ENCODE assay signal across 7 cellular contexts in the genomic region with DNA sequence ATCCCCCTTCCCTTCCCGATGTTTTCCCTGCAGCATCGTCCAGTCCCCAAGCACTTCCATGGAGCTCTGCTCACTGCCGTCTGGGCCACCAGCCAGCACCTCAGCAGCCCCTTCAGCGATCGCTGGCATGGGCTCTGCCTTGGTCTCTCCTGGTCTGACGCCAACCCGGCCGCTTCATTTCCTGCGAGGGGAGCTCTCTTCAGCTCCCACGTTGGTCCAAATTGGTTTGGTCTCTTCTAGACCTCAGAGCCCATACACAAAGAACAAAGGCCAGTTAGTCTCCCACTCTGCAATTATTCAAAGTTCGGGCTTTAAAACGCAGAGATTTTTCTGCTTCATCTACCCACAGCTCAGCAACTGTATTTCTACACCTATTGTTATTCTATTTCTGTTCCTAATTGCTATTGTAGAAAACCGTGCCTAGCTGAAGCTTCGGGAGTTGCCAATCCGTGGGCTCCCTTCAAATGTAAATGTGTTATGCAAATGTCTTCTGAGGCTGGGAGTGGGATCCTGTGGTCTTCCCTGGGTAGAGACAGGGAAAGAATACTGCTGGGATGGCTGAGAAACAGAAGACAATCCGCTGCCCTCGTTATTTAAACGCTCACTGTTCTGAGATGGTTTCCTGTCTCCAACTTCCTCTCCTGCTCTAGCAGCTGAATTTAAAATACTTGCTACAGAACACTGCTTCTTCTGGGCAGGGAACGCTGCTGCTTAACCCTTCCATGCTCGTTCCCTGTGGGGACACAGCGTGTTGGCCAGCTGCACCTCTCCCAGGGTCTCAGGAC.
DNase-seq lines count a peak whose midpoint lies in the region; ATAC-seq, FAIRE-seq and TF ChIP-seq lines count a peak whose summit lies in the region.

No MANE protein-coding gene starts in this region.

- no peak for ATAC-seq in GM19035 (IDR thresholded peaks at IDR 0.05; ENCODE audit: unreplicated experiment)
- no peak for ATAC-seq in GM18861 (IDR thresholded peaks at IDR 0.05; ENCODE audit: unreplicated experiment)
- ATAC-seq in SK-N-SH treated with all-trans-retinoic acid at 6 μM for 48 hours, result no peak

- no peaks in the 10 kb centered on the region for H3K27me3 ChIP-seq in brain microvascular endothelial cell (replicated peaks)
- no peaks in the 10 kb centered on the region for H3K27me3 ChIP-seq in keratinocyte (ENCODE audit: control insufficient read depth, extremely low read depth, insufficient read depth, low read length)
- H3K27me3 ChIP-seq in subcutaneous abdominal adipose tissue (ENCODE audit: control insufficient read depth in 5 of 5, insufficient read depth in 4 of 5, low read length in 5 of 5), result no peaks in the 10 kb centered on the region

- no peaks in the 10 kb centered on the region for H3K9me3 ChIP-seq in keratinocyte (ENCODE audit: control insufficient read depth, low read depth, low read length)
- no peaks in the 10 kb centered on the region for H3K9me3 ChIP-seq in subcutaneous abdominal adipose tissue (ENCODE audit: control insufficient read depth in 5 of 5, low read length in 5 of 5)

- H3K27ac ChIP-seq in brain microvascular endothelial cell (no peak overlapping the region), keratinocyte (ENCODE audit: control insufficient read depth, insufficient read depth, low read length) (no peak overlapping the region), subcutaneous abdominal adipose tissue (ENCODE audit: low read depth, low read length) (no peak overlapping the region)

- H2AFZ ChIP-seq in keratinocyte (ENCODE audit: control insufficient read depth, low read length), result peak overlapping the region; percentile 60

- dilution Hi-C loops in keratinocyte (cut with MboI; ENCODE audit: extremely low pct_ligation_motif_present, low sequenced_read_pairs), result no loop called here

- H3K36me3 ChIP-seq in brain microvascular endothelial cell (replicated peaks) (no peaks in the 10 kb centered on the region), keratinocyte (ENCODE audit: control insufficient read depth in 2 of 2, extremely low read depth in 1 of 2, insufficient read depth in 2 of 2, low read length in 2 of 2) (no peaks in the 10 kb centered on the region), subcutaneous abdominal adipose tissue (ENCODE audit: control insufficient read depth in 5 of 5, insufficient read depth in 5 of 5, low read length in 5 of 5) (no peaks in the 10 kb centered on the region)

- in situ Hi-C loops in brain microvascular endothelial cell (cut with HindIII; ENCODE audit: low pct_ligation_motif_present, low sequenced_read_pairs), result no loop called here

- peak; percentile 15 for DNase-seq in MV-4-11 (lab: John Stamatoyannopoulos, UW)
- peak; percentile 9 for DNase-seq in brain microvascular endothelial cell
- no peak for DNase-seq in keratinocyte (ENCODE audit: low read depth, low spot score)

- no peaks in the 10 kb centered on the region for H3K4me1 ChIP-seq in keratinocyte (ENCODE audit: control insufficient read depth, extremely low read depth, insufficient read depth, low read length)
- H3K4me1 ChIP-seq in subcutaneous abdominal adipose tissue (ENCODE audit: control insufficient read depth in 5 of 5, insufficient read depth in 5 of 5, low read length in 5 of 5), result peaks cover 0 to 40% (median 33%) of the 10 kb centered on the region in 5 donors

- no peaks in the 10 kb centered on the region for H3K9me1 ChIP-seq in keratinocyte (ENCODE audit: control insufficient read depth, extremely low read depth, insufficient read depth, low read length)

- H4K20me1 ChIP-seq in keratinocyte (ENCODE audit: control insufficient read depth, extremely low read depth, insufficient read depth, low read length), result no peaks in the 10 kb centered on the region

- H3K9ac ChIP-seq in keratinocyte (ENCODE audit: control insufficient read depth, extremely low read depth, insufficient read depth, low read length) (no peak overlapping the region), subcutaneous abdominal adipose tissue (ENCODE audit: low read length in 5 of 5) (peak overlapping the region in 3 of 5 donors; percentile 6 to 71 (median 44))

- H3K4me3 ChIP-seq in brain microvascular endothelial cell (ENCODE audit: low read depth, low read length) (peak overlapping the region; percentile 26), keratinocyte (ENCODE audit: control insufficient read depth in 2 of 3, extremely low read depth in 1 of 3, insufficient read depth in 2 of 3, low read depth in 1 of 3, low read length in 3 of 3) (no peak overlapping the region), subcutaneous abdominal adipose tissue (ENCODE audit: low read depth in 1 of 5, low read length in 5 of 5) (peak overlapping the region; percentile 30 to 77 (median 45))

- TF ChIP-seq CTCF in brain microvascular endothelial cell (IDR thresholded peaks at IDR 0.05; ENCODE audit: low read depth, low read length, missing control alignments) (no peak), keratinocyte (optimal IDR thresholded peaks at IDR 0.05 in 1 of 3, IDR thresholded peaks at IDR 0.05 in 1 of 3, conservative IDR thresholded peaks at IDR 0.05 in 1 of 3; ENCODE audit: extremely low read depth in 1 of 3, insufficient read depth in 2 of 3, low read length in 3 of 3) (no peak)

- no peak for FAIRE-seq in keratinocyte (lab: Jason Lieb, UNC)

- H3K79me2 ChIP-seq in keratinocyte (ENCODE audit: control insufficient read depth, insufficient read depth, low read length), result no peaks in the 10 kb centered on the region

- H3K4me2 ChIP-seq in keratinocyte (ENCODE audit: control insufficient read depth, extremely low read depth, insufficient read depth, low read depth, low read length), result peak overlapping the region; percentile 41

TF ChIP-seq in SK-N-SH treated with all-trans-retinoic acid at 6 μM for 48 hours, 23 proteins besides CTCF, POLR2A, EP300 and RAD21:
- TF ChIP-seq, protein P1, sequence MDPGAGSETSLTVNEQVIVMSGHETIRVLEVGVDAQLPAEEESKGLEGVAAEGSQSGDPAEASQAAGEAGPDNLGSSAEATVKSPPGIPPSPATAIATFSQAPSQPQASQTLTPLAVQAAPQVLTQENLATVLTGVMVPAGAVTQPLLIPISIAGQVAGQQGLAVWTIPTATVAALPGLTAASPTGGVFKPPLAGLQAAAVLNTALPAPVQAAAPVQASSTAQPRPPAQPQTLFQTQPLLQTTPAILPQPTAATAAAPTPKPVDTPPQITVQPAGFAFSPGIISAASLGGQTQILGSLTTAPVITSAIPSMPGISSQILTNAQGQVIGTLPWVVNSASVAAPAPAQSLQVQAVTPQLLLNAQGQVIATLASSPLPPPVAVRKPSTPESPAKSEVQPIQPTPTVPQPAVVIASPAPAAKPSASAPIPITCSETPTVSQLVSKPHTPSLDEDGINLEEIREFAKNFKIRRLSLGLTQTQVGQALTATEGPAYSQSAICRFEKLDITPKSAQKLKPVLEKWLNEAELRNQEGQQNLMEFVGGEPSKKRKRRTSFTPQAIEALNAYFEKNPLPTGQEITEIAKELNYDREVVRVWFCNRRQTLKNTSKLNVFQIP (CRISPR knock-in tag; IDR thresholded peaks at IDR 0.05; ENCODE audit: borderline replicate concordance, low read depth), result no peak
- TF ChIP-seq PPARA (CRISPR knock-in tag; IDR thresholded peaks at IDR 0.05; ENCODE audit: borderline replicate concordance) (no peak), TOX (CRISPR knock-in tag; IDR thresholded peaks at IDR 0.05; ENCODE audit: borderline replicate concordance) (no peak), OSR1 (CRISPR knock-in tag; IDR thresholded peaks at IDR 0.05) (no peak), ISL1 (CRISPR knock-in tag; IDR thresholded peaks at IDR 0.05) (no peak), ZNF8 (CRISPR knock-in tag; IDR thresholded peaks at IDR 0.05) (no peak), TCF4 (CRISPR knock-in tag; IDR thresholded peaks at IDR 0.05; ENCODE audit: borderline replicate concordance) (no peak), ZC3H10 (CRISPR knock-in tag; IDR thresholded peaks at IDR 0.05) (no peak), ZNF70 (CRISPR knock-in tag; IDR thresholded peaks at IDR 0.05) (no peak), RARB (CRISPR knock-in tag; IDR thresholded peaks at IDR 0.05) (no peak), GLIS3 (CRISPR knock-in tag; IDR thresholded peaks at IDR 0.05) (no peak), ZNF565 (CRISPR knock-in tag; conservative IDR thresholded peaks at IDR 0.05; ENCODE audit: low read depth) (no peak), CSDC2 (CRISPR knock-in tag; IDR thresholded peaks at IDR 0.05) (no peak), ZFP30 (CRISPR knock-in tag; IDR thresholded peaks at IDR 0.05) (no peak)
- TF ChIP-seq, protein P2, sequence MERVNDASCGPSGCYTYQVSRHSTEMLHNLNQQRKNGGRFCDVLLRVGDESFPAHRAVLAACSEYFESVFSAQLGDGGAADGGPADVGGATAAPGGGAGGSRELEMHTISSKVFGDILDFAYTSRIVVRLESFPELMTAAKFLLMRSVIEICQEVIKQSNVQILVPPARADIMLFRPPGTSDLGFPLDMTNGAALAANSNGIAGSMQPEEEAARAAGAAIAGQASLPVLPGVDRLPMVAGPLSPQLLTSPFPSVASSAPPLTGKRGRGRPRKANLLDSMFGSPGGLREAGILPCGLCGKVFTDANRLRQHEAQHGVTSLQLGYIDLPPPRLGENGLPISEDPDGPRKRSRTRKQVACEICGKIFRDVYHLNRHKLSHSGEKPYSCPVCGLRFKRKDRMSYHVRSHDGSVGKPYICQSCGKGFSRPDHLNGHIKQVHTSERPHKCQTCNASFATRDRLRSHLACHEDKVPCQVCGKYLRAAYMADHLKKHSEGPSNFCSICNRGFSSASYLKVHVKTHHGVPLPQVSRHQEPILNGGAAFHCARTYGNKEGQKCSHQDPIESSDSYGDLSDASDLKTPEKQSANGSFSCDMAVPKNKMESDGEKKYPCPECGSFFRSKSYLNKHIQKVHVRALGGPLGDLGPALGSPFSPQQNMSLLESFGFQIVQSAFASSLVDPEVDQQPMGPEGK (CRISPR knock-in tag; IDR thresholded peaks at IDR 0.05; ENCODE audit: borderline replicate concordance), result no peak
- TF ChIP-seq, protein P3, sequence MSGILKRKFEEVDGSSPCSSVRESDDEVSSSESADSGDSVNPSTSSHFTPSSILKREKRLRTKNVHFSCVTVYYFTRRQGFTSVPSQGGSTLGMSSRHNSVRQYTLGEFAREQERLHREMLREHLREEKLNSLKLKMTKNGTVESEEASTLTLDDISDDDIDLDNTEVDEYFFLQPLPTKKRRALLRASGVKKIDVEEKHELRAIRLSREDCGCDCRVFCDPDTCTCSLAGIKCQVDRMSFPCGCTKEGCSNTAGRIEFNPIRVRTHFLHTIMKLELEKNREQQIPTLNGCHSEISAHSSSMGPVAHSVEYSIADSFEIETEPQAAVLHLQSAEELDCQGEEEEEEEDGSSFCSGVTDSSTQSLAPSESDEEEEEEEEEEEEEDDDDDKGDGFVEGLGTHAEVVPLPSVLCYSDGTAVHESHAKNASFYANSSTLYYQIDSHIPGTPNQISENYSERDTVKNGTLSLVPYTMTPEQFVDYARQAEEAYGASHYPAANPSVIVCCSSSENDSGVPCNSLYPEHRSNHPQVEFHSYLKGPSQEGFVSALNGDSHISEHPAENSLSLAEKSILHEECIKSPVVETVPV (CRISPR knock-in tag; IDR thresholded peaks at IDR 0.05), result no peak

Comparison
In these comparisons a context has a peak if more than half of its experiments do, and no peak if none do; other contexts are left out.
1. H3K4me3 ChIP-seq: peak in brain microvascular endothelial cell (single experiment) and subcutaneous abdominal adipose tissue (5 of 5); none in keratinocyte (0 of 3).